Comparison of ENCODE assay signal across 8 cellular contexts in genomic region chr9:19049872-19050636, GRCh38. TPM values are rescaled to one million over a fixed set of nuclear protein-coding genes. Genes with fewer than 3 reads are reported as not detected.
DNase-seq lines count a peak whose midpoint lies in the region; ATAC-seq and TF ChIP-seq lines count a peak whose summit lies in the region.

No MANE protein-coding gene starts in this region.

- H3K27ac ChIP-seq in SU-DHL-6 (ENCODE audit: low read depth, low read length) (peak overlapping the region; percentile 72), muscle layer of duodenum (ENCODE audit: low read length) (peak overlapping the region; percentile 88), aorta (ENCODE audit: low read depth in 1 of 2, low read length in 2 of 2) (peak overlapping the region in 1 of 2 donors; percentile 81)

- peak overlapping the region; percentile 61 for H3K9ac ChIP-seq in SU-DHL-6 (ENCODE audit: low read length)

- peaks cover 30% of the 10 kb centered on the region; the same call in 1 of the 2 replicates for H3F3A ChIP-seq in SU-DHL-6 (ENCODE audit: insufficient read depth)

- ATAC-seq in GM21717 (IDR thresholded peaks at IDR 0.05; ENCODE audit: unreplicated experiment): peak; percentile 2
- ATAC-seq in aorta (ENCODE audit: low FRiP score): no peak
- no peak for ATAC-seq in HG02623 (IDR thresholded peaks at IDR 0.05; ENCODE audit: unreplicated experiment)
- no peak for ATAC-seq in GM19463 (IDR thresholded peaks at IDR 0.05; ENCODE audit: unreplicated experiment)

- peak overlapping the region; percentile 58 for H3K4me3 ChIP-seq in SU-DHL-6 (ENCODE audit: insufficient read depth, low read length, poor library complexity, severe bottlenecking)
- H3K4me3 ChIP-seq in epithelial cell of esophagus (ENCODE audit: low read length): peak overlapping the region; percentile 77
- H3K4me3 ChIP-seq in muscle layer of duodenum (ENCODE audit: low read depth in 1 of 2, low read length in 2 of 2): peak overlapping the region; percentile 81
- peak overlapping the region; percentile 31 to 94 for H3K4me3 ChIP-seq in aorta (ENCODE audit: low read length in 2 of 2)

- no peaks in the 10 kb centered on the region for H3K27me3 ChIP-seq in SU-DHL-6 (ENCODE audit: low read length)
- H3K27me3 ChIP-seq in muscle layer of duodenum (ENCODE audit: low read depth, low read length): no peaks in the 10 kb centered on the region
- no peaks in the 10 kb centered on the region for H3K27me3 ChIP-seq in aorta (ENCODE audit: control insufficient read depth in 1 of 2, insufficient read depth in 2 of 2, low read length in 1 of 2)

- H3K9me3 ChIP-seq in SU-DHL-6 (ENCODE audit: insufficient read depth, low read length) (0 out of 2 replicates have a peak, but pooled peaks cover 5% of the 10 kb centered on the region), muscle layer of duodenum (ENCODE audit: control insufficient read depth in 1 of 2, low read length in 2 of 2) (no peaks in the 10 kb centered on the region), aorta (ENCODE audit: control insufficient read depth, low read length) (no peaks in the 10 kb centered on the region)

- H3K9me2 ChIP-seq in SU-DHL-6 (replicated peaks; ENCODE audit: insufficient read depth, low read length): no peaks in the 10 kb centered on the region

- H3K4me1 ChIP-seq in muscle layer of duodenum (ENCODE audit: control insufficient read depth in 1 of 2, insufficient read depth in 2 of 2, low read length in 2 of 2) (peaks cover 5 to 21% of the 10 kb centered on the region in 2 donors), aorta (ENCODE audit: control insufficient read depth in 1 of 2, insufficient read depth in 2 of 2, low read length in 2 of 2) (peaks cover 1 to 5% of the 10 kb centered on the region in 2 donors)

- H3K36me3 ChIP-seq in SU-DHL-6 (ENCODE audit: low read length) (no peaks in the 10 kb centered on the region), muscle layer of duodenum (ENCODE audit: control insufficient read depth in 1 of 2, insufficient read depth in 2 of 2, low read length in 2 of 2) (peaks cover 0 to 7% of the 10 kb centered on the region in 2 donors), aorta (ENCODE audit: control insufficient read depth in 1 of 2, insufficient read depth in 2 of 2, low read length in 1 of 2) (no peaks in the 10 kb centered on the region)

- no peak for TF ChIP-seq CTCF in SU-DHL-6 (IDR thresholded peaks at IDR 0.05; ENCODE audit: insufficient read depth, low read length, poor library complexity, severe bottlenecking)
- TF ChIP-seq CTCF in epithelial cell of esophagus (IDR thresholded peaks at IDR 0.05; ENCODE audit: insufficient read depth, low read depth, low read length, missing control alignments): no peak

- 2 to 3% methylated on average over 36 of the region's 36 CpGs for WGBS in aorta, 2 donors

- H3K4me2 ChIP-seq in SU-DHL-6 (ENCODE audit: low read depth, low read length, poor library complexity, severe bottlenecking): peak overlapping the region; percentile 61

- no peaks in the 10 kb centered on the region for H4K20me1 ChIP-seq in SU-DHL-6 (ENCODE audit: low read depth, low read length)

- intact Hi-C loops in aorta (cut with DNase I): loop anchor here in 1 of 2 donors (2.0 kb wide), 1 partner anchor 125 kb away; no protein-coding TSS in a partner anchor

- peak; percentile 27 for DNase-seq in AG08395 (ENCODE audit: low spot score)
- DNase-seq in epithelial cell of esophagus (ENCODE audit: low read depth): peak; percentile 25
- DNase-seq in aorta: no peak

- H2AFZ ChIP-seq in SU-DHL-6 (ENCODE audit: low read depth, low read length, severe bottlenecking): peak overlapping the region; percentile 88

- peaks cover 7% of the 10 kb centered on the region; the same call in 1 of the 2 replicates for H3K79me2 ChIP-seq in SU-DHL-6 (ENCODE audit: insufficient read depth, low read length)

RNA-seq across cellular contexts. Expression of gene RRAGA, which starts 0.8 kb away (rescaled TPM):
- total RNA-seq in aorta: 10 to 100 TPM; 85.9 to 87.2 TPM
- 10 to 100 TPM; 47.6 to 94.8 TPM for polyA plus RNA-seq in aorta

RNA-seq across cellular contexts. Expression of gene SAXO1, which starts 17.0 kb away (rescaled TPM):
- under 1 TPM; 0.24 to 0.29 TPM for total RNA-seq in aorta
- polyA plus RNA-seq in aorta: not detected

RNA-seq across cellular contexts. Expression of gene HAUS6, which starts 52.6 kb away (rescaled TPM):
- 1 to 10 TPM; 8.4 to 9.2 TPM for total RNA-seq in aorta
- 1 to 10 TPM; 1.4 to 3.3 TPM for polyA plus RNA-seq in aorta

Comparison
In these comparisons a context has a peak if more than half of its experiments do, and no peak if none do; other contexts are left out.
1. DNase-seq: peak in AG08395 (single experiment) and epithelial cell of esophagus (single experiment); none in aorta (0 of 2).
2. Peak in every context shown above with its lines, with median percentiles within 50 percentile points of each other: H3K4me3 ChIP-seq.